In the genomic region with DNA sequence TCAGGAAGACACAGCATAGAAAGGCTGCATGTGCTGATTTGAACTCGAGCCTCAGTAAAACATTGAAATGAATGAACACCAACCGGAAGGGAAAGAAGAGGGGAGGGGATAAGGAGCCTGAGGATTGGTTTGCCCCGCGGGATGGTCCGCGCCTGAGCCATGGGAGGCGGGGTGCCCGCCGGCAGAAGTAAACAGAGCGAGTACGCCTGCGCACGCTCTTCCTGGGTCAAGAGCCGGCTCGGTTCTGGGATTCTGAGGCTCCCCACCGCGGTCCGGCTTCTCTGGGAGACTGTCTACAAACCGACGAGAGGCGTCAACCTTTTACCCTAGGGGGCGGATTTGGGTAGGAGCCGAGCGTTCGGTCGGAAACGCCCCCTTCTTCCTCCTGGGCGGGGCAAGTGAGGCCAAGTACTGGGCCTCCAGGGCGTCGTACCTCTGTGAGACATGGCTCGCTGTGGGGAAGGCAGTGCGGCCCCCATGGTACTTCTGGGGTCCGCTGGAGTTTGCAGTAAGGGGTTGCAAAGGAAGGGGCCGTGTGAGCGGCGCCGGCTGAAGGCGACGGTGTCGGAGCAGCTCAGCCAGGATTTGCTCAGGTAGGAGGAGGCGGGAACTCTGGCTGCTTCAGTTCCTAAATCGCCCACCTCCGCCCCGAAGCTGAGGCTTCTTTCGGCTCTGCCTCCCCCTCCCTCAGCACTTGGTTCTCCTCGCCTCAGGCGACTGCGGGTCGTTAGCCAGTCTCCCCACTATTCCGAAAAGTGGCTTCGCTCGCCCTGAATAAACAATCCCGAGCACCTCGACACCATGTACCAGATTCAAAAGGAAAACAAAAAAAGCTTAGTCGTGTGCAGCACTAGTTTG, we compare ENCODE assay signal across 8 cellular contexts. TPM values are rescaled to one million over a fixed set of nuclear protein-coding genes. Genes with fewer than 3 reads are reported as not detected.
DNase-seq lines count a peak whose midpoint lies in the region; ATAC-seq, FAIRE-seq and TF ChIP-seq lines count a peak whose summit lies in the region.

Gene BTBD8, plus strand, starts transcription at position 218 of the 858 bp plus-strand sequence. Its CDS starts 227 bp downstream, at position 445.

- H3K27ac ChIP-seq in A549, result peak within 1 kb of the TSS; percentile 62 to 87
- peak within 1 kb of the TSS; percentile 78 for H3K27ac ChIP-seq in WERI-Rb-1
- peak within 1 kb of the TSS; percentile 18 for H3K27ac ChIP-seq in mammary epithelial cell (ENCODE audit: insufficient read depth, low read depth, low read length)
- peak within 1 kb of the TSS; percentile 55 to 81 for H3K27ac ChIP-seq in small intestine (ENCODE audit: low read depth in 1 of 2, low read length in 1 of 2)

- in situ Hi-C loops in mammary epithelial cell (cut with MboI; ENCODE audit: low sequenced_read_pairs in 2 of 2), result no loop called here

- intact Hi-C loops in mammary epithelial cell (cut with micrococcal nuclease), result loop anchor here (5.0 kb wide), 1 partner anchor 212 kb away; no protein-coding TSS in a partner anchor

- H3K4me2 ChIP-seq in A549, result peak within 1 kb of the TSS; percentile 86
- H3K4me2 ChIP-seq in mammary epithelial cell (ENCODE audit: insufficient read depth, low read depth, low read length), result peak within 1 kb of the TSS; percentile 89

- H3K4me3 ChIP-seq in A549 (peak within 1 kb of the TSS; percentile 71), WERI-Rb-1 (ENCODE audit: low read depth, low read length) (peak within 1 kb of the TSS; percentile 78), mammary epithelial cell (replicated peaks in 1 of 3; ENCODE audit: insufficient read depth in 1 of 3, low read depth in 2 of 3, low read length in 3 of 3) (peak within 1 kb of the TSS; percentile 82 to 88 (median 84)), small intestine (ENCODE audit: low read depth in 1 of 2, low read length in 2 of 2) (peak within 1 kb of the TSS; percentile 74 to 82)

- H4K20me1 ChIP-seq in mammary epithelial cell (ENCODE audit: insufficient read depth, low read length), result no peaks in the 10 kb centered on the region

- CTCF ChIA-PET in A549 (lab: Yijun Ruan, JAX) (interaction anchor here (0.6 to 0.8 kb wide), 2 partner anchors 10 to 83 kb away, joined by 3 read pairs; no protein-coding TSS in a partner anchor), mammary epithelial cell (lab: Charles Lee; ENCODE audit: low non-redundant PET) (no interaction called here)

- H3K36me3 ChIP-seq in WERI-Rb-1 (peaks cover 4% of the 10 kb centered on the region; the same call in 1 of the 2 replicates), mammary epithelial cell (ENCODE audit: insufficient read depth, low read length) (no peaks in the 10 kb centered on the region), small intestine (ENCODE audit: control insufficient read depth in 2 of 2, insufficient read depth in 2 of 2, low read length in 2 of 2) (no peaks in the 10 kb centered on the region)

- FAIRE-seq in A549 (lab: Jason Lieb, UNC), result no peak
- FAIRE-seq in small intestine (lab: Jason Lieb, UNC), result no peak

- H3K9me3 ChIP-seq in A549 (no peaks in the 10 kb centered on the region), WERI-Rb-1 (ENCODE audit: severe bottlenecking) (peaks cover 1% of the 10 kb centered on the region), mammary epithelial cell (replicated peaks; ENCODE audit: insufficient read depth, low read length) (no peaks in the 10 kb centered on the region), small intestine (ENCODE audit: control insufficient read depth, low read depth) (no peaks in the 10 kb centered on the region)

- peak within 1 kb of the TSS; percentile 99 for H2AFZ ChIP-seq in mammary epithelial cell (ENCODE audit: low read depth, low read length)

- no peak for TF ChIP-seq CTCF in A549 (IDR thresholded peaks at IDR 0.05)
- TF ChIP-seq CTCF in WERI-Rb-1 (IDR thresholded peaks at IDR 0.05; ENCODE audit: low read depth, low read length), result no peak
- no peak for TF ChIP-seq CTCF in mammary epithelial cell (conservative IDR thresholded peaks at IDR 0.05 in 1 of 2, IDR thresholded peaks at IDR 0.05 in 1 of 2; ENCODE audit: extremely low read depth in 1 of 2, insufficient read depth in 1 of 2, low read depth in 1 of 2, low read length in 2 of 2)

- dilution Hi-C loops in mammary epithelial cell (cut with HindIII; ENCODE audit: low sequenced_read_pairs), result no loop called here

- DNase-seq in A549 (ENCODE audit: low read depth in 1 of 2, low spot score in 1 of 2) (peak; percentile 55 to 71), NCI-H2171 treated with DMSO at 0.1 percent for 48 hours (lab: John Stamatoyannopoulos, UW) (peak; percentile 50), WERI-Rb-1 (peak; percentile 78), mammary epithelial cell (peak; percentile 74), iPS-NIHi7 (ENCODE audit: extremely low spot score) (peak; percentile 93), small intestine (peak; percentile 83)

- WGBS in A549 (ENCODE audit: missing lambda C conversion rate), result under 1% methylated on average over 35 of the region's 55 CpGs
- WGBS in mammary epithelial cell (ENCODE audit: low coverage, missing lambda C conversion rate), result 1% methylated on average over 24 of the region's 55 CpGs
- 0 to 1% (median 1%) methylated on average over 52 to 55 of the region's 55 CpGs for WGBS in small intestine, 3 donors

- TF ChIP-seq EP300 in A549 (IDR thresholded peaks at IDR 0.05), result no peak

- H3K4me1 ChIP-seq in A549 (peaks cover 6% of the 10 kb centered on the region; the same call in 2 of the 3 replicates), mammary epithelial cell (ENCODE audit: insufficient read depth, low read length) (peaks cover 7% of the 10 kb centered on the region), small intestine (ENCODE audit: control insufficient read depth in 2 of 2, insufficient read depth in 1 of 2, low read depth in 1 of 2, low read length in 1 of 2) (peaks cover 0 to 5% of the 10 kb centered on the region in 2 donors)

- peak; percentile 96 to 97 for ATAC-seq in A549
- peak; percentile 88 for ATAC-seq in GM18861 (IDR thresholded peaks at IDR 0.05; ENCODE audit: unreplicated experiment)
- peak; percentile 89 for ATAC-seq in HG03097 (IDR thresholded peaks at IDR 0.05; ENCODE audit: low FRiP score, unreplicated experiment)

- H3K9ac ChIP-seq in mammary epithelial cell (ENCODE audit: insufficient read depth, low read length), result peak within 1 kb of the TSS; percentile 75

- peak; percentile 27; the same call in 1 of the 2 replicates for TF ChIP-seq POLR2A in A549 (IDR thresholded peaks at IDR 0.05; ENCODE audit: low read length)

- H3K27me3 ChIP-seq in WERI-Rb-1 (ENCODE audit: insufficient read depth, low read depth, severe bottlenecking), result no peaks in the 10 kb centered on the region
- H3K27me3 ChIP-seq in mammary epithelial cell (ENCODE audit: insufficient read depth, low read length), result no peaks in the 10 kb centered on the region
- H3K27me3 ChIP-seq in small intestine (ENCODE audit: control insufficient read depth in 2 of 2, insufficient read depth in 2 of 2, low read length in 2 of 2), result no peaks in the 10 kb centered on the region

- H3K79me2 ChIP-seq in mammary epithelial cell (ENCODE audit: insufficient read depth, low read length), result no peaks in the 10 kb centered on the region

- POLR2A ChIA-PET in A549 (lab: Yijun Ruan, JAX), result no interaction called here

- no TSS peak for BruUV-seq in mammary epithelial cell (replicated peaks; lab: Mats Ljungman, UMichigan)

- no peak for TF ChIP-seq RAD21 in A549 (conservative IDR thresholded peaks at IDR 0.05 in 1 of 2, IDR thresholded peaks at IDR 0.05 in 1 of 2)

TF ChIP-seq in A549, 52 proteins besides CTCF, POLR2A, EP300 and RAD21:
- TF ChIP-seq NR3C1 (IDR thresholded peaks at IDR 0.05) (no peak), PHF8 (IDR thresholded peaks at IDR 0.05; ENCODE audit: borderline replicate concordance, low read depth) (peak; percentile 36; the same call in 1 of the 2 replicates)
- TF ChIP-seq, protein P1, sequence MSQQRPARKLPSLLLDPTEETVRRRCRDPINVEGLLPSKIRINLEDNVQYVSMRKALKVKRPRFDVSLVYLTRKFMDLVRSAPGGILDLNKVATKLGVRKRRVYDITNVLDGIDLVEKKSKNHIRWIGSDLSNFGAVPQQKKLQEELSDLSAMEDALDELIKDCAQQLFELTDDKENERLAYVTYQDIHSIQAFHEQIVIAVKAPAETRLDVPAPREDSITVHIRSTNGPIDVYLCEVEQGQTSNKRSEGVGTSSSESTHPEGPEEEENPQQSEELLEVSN (IDR thresholded peaks at IDR 0.05; ENCODE audit: borderline replicate concordance, low read depth), result 0 out of 2 replicates have a peak, but pooled peaks have one; percentile 50
- TF ChIP-seq, protein P2, sequence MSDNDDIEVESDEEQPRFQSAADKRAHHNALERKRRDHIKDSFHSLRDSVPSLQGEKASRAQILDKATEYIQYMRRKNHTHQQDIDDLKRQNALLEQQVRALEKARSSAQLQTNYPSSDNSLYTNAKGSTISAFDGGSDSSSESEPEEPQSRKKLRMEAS (IDR thresholded peaks at IDR 0.05), result peak; percentile 19; the same call in 1 of the 2 replicates
TF ChIP-seq in A549: peak in this region for 3.

RNA-seq across cellular contexts. Expression of gene BTBD8, which starts in this region (rescaled TPM):
- 1.7 and 2.5 TPM in 2 replicates for polyA plus RNA-seq in A549 (2011; rRNA removed)
- polyA plus RNA-seq in A549 (2012; cell fraction: cytosol; rRNA removed), result 0.12 and 0.17 TPM in 2 replicates
- 0.25 and 0.39 TPM in 2 replicates for polyA plus RNA-seq in A549 (2012; cell fraction: nucleus; rRNA removed)
- polyA plus RNA-seq in A549 (2017; fragmentation: RNase III; extraction: RNeasy Plus Mini Kit Qiagen cat#74134 plus additional on column Dnase treatment), result 0.80 to 1.2 TPM (median 0.93 TPM) in 3 replicates
- 1.7 and 1.9 TPM in 2 replicates for polyA minus RNA-seq in A549 (2011; rRNA and poly(A)+ RNA removed)
- 1 to 10 TPM; 2.3 to 4.8 TPM for total RNA-seq in mammary epithelial cell
- 0.49 TPM for polyA plus RNA-seq in mammary epithelial cell
- 0.31 TPM for polyA minus RNA-seq in mammary epithelial cell
- polyA plus RNA-seq in small intestine, result 1 to 10 TPM in 2 of 3 donors, under 1 TPM in 1; 0.27 to 2.9 (median 1.2) TPM

Comparison
In these comparisons a context has a peak if more than half of its experiments do, and no peak if none do; other contexts are left out.
1. Peak in every context shown above with its lines: DNase-seq, ATAC-seq, H3K4me3 ChIP-seq and H3K27ac ChIP-seq.
2. H3K27ac ChIP-seq: peak in every context shown above with its lines; median percentile 78 in WERI-Rb-1; 74 in A549; 68 in small intestine; 18 in mammary epithelial cell.